ENCODE assay signal across 24 cellular contexts in genomic region chr6:1135726-1136414, GRCh38.
DNase-seq lines count a peak whose midpoint lies in the region; ATAC-seq and TF ChIP-seq lines count a peak whose summit lies in the region.
"Had no signal": no experiment of that assay in that cellular context is flagged by ENCODE, and none has a peak within 500 bp of the region (broad histone marks: within the 10 kb centered on the region; RNA-seq: fewer than 3 reads in every experiment).

No MANE protein-coding gene starts in this region.

- 89% methylated on average over 7 of the region's 7 CpGs for WGBS in mesenchymal stem cell

- H3K36me3 Mint-ChIP-seq in MCF 10A (ENCODE audit: insufficient read depth, unreplicated experiment), result no peaks in the 10 kb centered on the region
- no peaks in the 10 kb centered on the region for H3K36me3 Mint-ChIP-seq in natural killer cell treated with Interleukin-12 subunit alpha and Interleukin-12 subunit beta and Interleukin-15 and Interleukin-18, amount 100 ng/mL, for 72 hours
- H3K36me3 Mint-ChIP-seq: memory B cell; natural killer cell; stimulated activated effector memory CD8-positive, alpha-beta T cell treated with anti-CD3 and anti-CD28 coated beads, Interleukin-12 subunit alpha, Interleukin-12 subunit beta, amount 100 ng/mL, for 72 hours had no signal

- no peak overlapping the region for H2BK15ac ChIP-seq in mesenchymal stem cell (ENCODE audit: low read depth, poor library complexity, severe bottlenecking)

- H3K14ac ChIP-seq in mesenchymal stem cell (ENCODE audit: low read length in 2 of 2), result no peak overlapping the region

- H3K27me3 ChIP-seq in breast epithelium, result no peaks in the 10 kb centered on the region
- H3K27me3 ChIP-seq in mesenchymal stem cell (ENCODE audit: control insufficient read depth in 1 of 2, insufficient read depth in 1 of 2, low read length in 2 of 2), result no peaks in the 10 kb centered on the region
- H3K27me3 ChIP-seq: transverse colon had no signal

- H3K4me2 ChIP-seq in mesenchymal stem cell (ENCODE audit: low read length, poor library complexity, severe bottlenecking), result no peak overlapping the region
- H3K4me2 ChIP-seq: KMS-11 had no signal

- peak overlapping the region; percentile 74 for H3K27ac Mint-ChIP-seq in MCF 10A (ENCODE audit: low read depth, unreplicated experiment)
- no peak overlapping the region for H3K27ac Mint-ChIP-seq in natural killer cell treated with Interleukin-12 subunit alpha and Interleukin-12 subunit beta and Interleukin-15 and Interleukin-18, amount 100 ng/mL, for 72 hours
- H3K27ac Mint-ChIP-seq: activated CD4-positive, alpha-beta T cell treated with anti-CD3 and anti-CD28 coated beads, Interleukin-2, amount 10 ng/mL, durations not matched to agents 7 days and 5 days; memory B cell; natural killer cell; stimulated activated effector memory CD8-positive, alpha-beta T cell treated with anti-CD3 and anti-CD28 coated beads, Interleukin-12 subunit alpha, Interleukin-12 subunit beta, amount 100 ng/mL, for 72 hours had no signal

- intact Hi-C loops in MCF 10A (cut with micrococcal nuclease), result no loop called here
- intact Hi-C loops in breast epithelium (cut with DNase I; ENCODE audit: low total_unique reads), result no loop called here

- H3K18ac ChIP-seq in mesenchymal stem cell (ENCODE audit: low read depth in 1 of 2, low read length in 2 of 2), result no peak overlapping the region

- peaks cover 4% of the 10 kb centered on the region for H3K9me3 Mint-ChIP-seq in MCF 10A (ENCODE audit: unreplicated experiment)
- H3K9me3 Mint-ChIP-seq in natural killer cell treated with Interleukin-12 subunit alpha and Interleukin-12 subunit beta and Interleukin-15 and Interleukin-18, amount 100 ng/mL, for 72 hours, result no peaks in the 10 kb centered on the region
- H3K9me3 Mint-ChIP-seq: activated CD4-positive, alpha-beta T cell treated with anti-CD3 and anti-CD28 coated beads, Interleukin-2, amount 10 ng/mL, durations not matched to agents 7 days and 5 days had no signal

- peak overlapping the region; percentile 48 for H3K9ac ChIP-seq in mesenchymal stem cell (ENCODE audit: low read length)
- H3K9ac ChIP-seq: KMS-11 had no signal

- H2AK5ac ChIP-seq in mesenchymal stem cell (ENCODE audit: low read length, severe bottlenecking), result no peak overlapping the region

- H3K36me3 ChIP-seq in breast epithelium, result no peaks in the 10 kb centered on the region
- no peaks in the 10 kb centered on the region for H3K36me3 ChIP-seq in mesenchymal stem cell (ENCODE audit: control insufficient read depth in 1 of 2, insufficient read depth in 2 of 2, low read depth in 1 of 2, low read length in 2 of 2)
- H3K36me3 ChIP-seq: prostate gland, transverse colon had no signal

- H4K91ac ChIP-seq in mesenchymal stem cell (ENCODE audit: low read length), result no peak overlapping the region

- no peaks in the 10 kb centered on the region for H3K27me3 Mint-ChIP-seq in MCF 10A (ENCODE audit: insufficient read depth, unreplicated experiment)
- H3K27me3 Mint-ChIP-seq in natural killer cell treated with Interleukin-12 subunit alpha and Interleukin-12 subunit beta and Interleukin-15 and Interleukin-18, amount 100 ng/mL, for 72 hours, result peaks cover 8 to 44% of the 10 kb centered on the region in 2 donors

- H3K4ac ChIP-seq in mesenchymal stem cell (ENCODE audit: low read depth in 1 of 2, low read length in 2 of 2), result no peak overlapping the region

- CTCF ChIA-PET in MCF 10A (lab: Yijun Ruan, JAX), result interaction anchor here (0.6 to 1.3 kb wide), 2 partner anchors 27 to 1796 kb away, joined by 3 to 4 read pairs; no protein-coding TSS in a partner anchor

- no peak for ATAC-seq in natural killer cell treated with Interleukin-12 subunit alpha and Interleukin-12 subunit beta and Interleukin-15 and Interleukin-18, amount 100 ng/mL, for 72 hours
- no peak for ATAC-seq in GM18520 (IDR thresholded peaks at IDR 0.05; ENCODE audit: unreplicated experiment)
- ATAC-seq: GM12878; HCT116; natural killer cell; Panc1; SK-N-SH treated with all-trans-retinoic acid at 6 μM for 48 hours; stimulated activated effector memory CD8-positive, alpha-beta T cell treated with anti-CD3 and anti-CD28 coated beads, Interleukin-12 subunit alpha, Interleukin-12 subunit beta, amount 100 ng/mL, for 72 hours had no signal

- H3K27ac ChIP-seq in breast epithelium, result no peak overlapping the region
- H3K27ac ChIP-seq in mesenchymal stem cell (ENCODE audit: low read length, poor library complexity, severe bottlenecking), result no peak overlapping the region
- H3K27ac ChIP-seq in temporal lobe (ENCODE audit: low read depth, low read length), result peak overlapping the region; percentile 2
- H3K27ac ChIP-seq: KMS-11, prostate gland, transverse colon had no signal

- BruUV-seq in MCF 10A (replicated peaks; lab: Mats Ljungman, UMichigan), result no TSS peak

- no peak overlapping the region for H2AFZ ChIP-seq in mesenchymal stem cell (ENCODE audit: low read depth, low read length)

- H2BK5ac ChIP-seq in mesenchymal stem cell (ENCODE audit: low read depth, low read length, poor library complexity, severe bottlenecking), result no peak overlapping the region

- H4K8ac ChIP-seq in mesenchymal stem cell (ENCODE audit: low read length), result no peak overlapping the region

- H3K9me3 ChIP-seq in breast epithelium (peaks cover 0 to 11% of the 10 kb centered on the region in 2 donors), mesenchymal stem cell (ENCODE audit: control insufficient read depth, low read length) (peaks cover 13% of the 10 kb centered on the region)
- H3K9me3 ChIP-seq: prostate gland had no signal

- TF ChIP-seq CTCF in MCF 10A (IDR thresholded peaks at IDR 0.05; ENCODE audit: unreplicated experiment) (no peak), breast epithelium (IDR thresholded peaks at IDR 0.05) (no peak), epithelial cell of proximal tubule (conservative IDR thresholded peaks at IDR 0.05; ENCODE audit: low read depth, low read length) (no peak)

- no peak overlapping the region for H2BK12ac ChIP-seq in mesenchymal stem cell (ENCODE audit: low read length in 2 of 2)

- H3K4me1 ChIP-seq in breast epithelium (no peaks in the 10 kb centered on the region), mesenchymal stem cell (ENCODE audit: control insufficient read depth, insufficient read depth, low read depth, low read length) (no peaks in the 10 kb centered on the region)
- H3K4me1 ChIP-seq: prostate gland, transverse colon had no signal

- POLR2A ChIA-PET in MCF 10A (lab: Yijun Ruan, JAX), result interaction anchor here (0.5 to 5.6 kb wide), 18 partner anchors 12 to 199 kb away, joined by 3 to 43 read pairs (median 4); partner anchors contain the start of gene FOXQ1

- H2BK120ac ChIP-seq in mesenchymal stem cell (ENCODE audit: low read depth, low read length), result no peak overlapping the region

- no peak overlapping the region for H3K4me3 ChIP-seq in breast epithelium
- H3K4me3 ChIP-seq in epithelial cell of proximal tubule (ENCODE audit: low read depth, low read length), result peak overlapping the region; percentile 11
- H3K4me3 ChIP-seq in mesenchymal stem cell (ENCODE audit: insufficient read depth in 1 of 2, low read depth in 1 of 2, low read length in 2 of 2), result peak overlapping the region in 1 of 2 experiments; percentile 25
- H3K4me3 ChIP-seq: GM12878, prostate gland, transverse colon had no signal

- no peaks in the 10 kb centered on the region for H3K79me1 ChIP-seq in mesenchymal stem cell (replicated peaks; ENCODE audit: low read length, poor library complexity, severe bottlenecking)

- H3K4me1 Mint-ChIP-seq in MCF 10A (ENCODE audit: insufficient read depth, unreplicated experiment), result peaks cover 29% of the 10 kb centered on the region
- H3K4me1 Mint-ChIP-seq in natural killer cell treated with Interleukin-12 subunit alpha and Interleukin-12 subunit beta and Interleukin-15 and Interleukin-18, amount 100 ng/mL, for 72 hours (ENCODE audit: low read depth in 2 of 2), result no peaks in the 10 kb centered on the region
- H3K4me1 Mint-ChIP-seq: activated CD4-positive, alpha-beta T cell treated with anti-CD3 and anti-CD28 coated beads, Interleukin-2, amount 10 ng/mL, durations not matched to agents 7 days and 5 days; memory B cell; natural killer cell; stimulated activated effector memory CD8-positive, alpha-beta T cell treated with anti-CD3 and anti-CD28 coated beads, Interleukin-12 subunit alpha, Interleukin-12 subunit beta, amount 100 ng/mL, for 72 hours had no signal

- peak; percentile 38 for DNase-seq in MCF 10A (ENCODE audit: unreplicated experiment)
- DNase-seq in breast epithelium (ENCODE audit: low spot score in 2 of 2), result no peak
- DNase-seq in epithelial cell of proximal tubule (ENCODE audit: low read depth), result peak; percentile 50
- DNase-seq in mesenchymal stem cell, result no peak
- DNase-seq in NCI-H1417 treated with DMSO at 0.1 percent for 48 hours (lab: John Stamatoyannopoulos, UW), result no peak
- DNase-seq in natural killer cell treated with Interleukin-12 subunit alpha and Interleukin-12 subunit beta and Interleukin-15 and Interleukin-18, amount 100 ng/mL, for 72 hours (ENCODE audit: low spot score), result no peak
- DNase-seq: 8988T; activated CD4-positive, alpha-beta T cell treated with anti-CD3 and anti-CD28 coated beads, Interleukin-2, amount 10 ng/mL, durations not matched to agents 7 days and 5 days; activated CD8-positive, alpha-beta memory T cell treated with anti-CD3 and anti-CD28 coated beads, Interleukin-2, amount 50 U/mL, for 48 hours; activated naive CD4-positive, alpha-beta T cell treated with Interleukin-2 at 50 U/mL for 16 hours; natural killer cell; NCI-H146; NCI-H774; transverse colon had no signal

- H3K23ac ChIP-seq in mesenchymal stem cell (ENCODE audit: low read length in 2 of 2), result no peak overlapping the region

- no peak for TF ChIP-seq POLR2A in breast epithelium (IDR thresholded peaks at IDR 0.05)

- H3K4me3 Mint-ChIP-seq in MCF 10A (ENCODE audit: unreplicated experiment), result peak overlapping the region; percentile 52
- no peak overlapping the region for H3K4me3 Mint-ChIP-seq in natural killer cell treated with Interleukin-12 subunit alpha and Interleukin-12 subunit beta and Interleukin-15 and Interleukin-18, amount 100 ng/mL, for 72 hours
- H3K4me3 Mint-ChIP-seq: activated CD4-positive, alpha-beta T cell treated with anti-CD3 and anti-CD28 coated beads, Interleukin-2, amount 10 ng/mL, durations not matched to agents 7 days and 5 days; memory B cell; natural killer cell; stimulated activated effector memory CD8-positive, alpha-beta T cell treated with anti-CD3 and anti-CD28 coated beads, Interleukin-12 subunit alpha, Interleukin-12 subunit beta, amount 100 ng/mL, for 72 hours had no signal

Comparison
In these comparisons a context has a peak if more than half of its experiments do, and no peak if none do; other contexts are left out.
1. DNase-seq: peak in MCF 10A (single experiment) and epithelial cell of proximal tubule (single experiment); none in breast epithelium (0 of 2), mesenchymal stem cell (single experiment), NCI-H1417 treated with DMSO at 0.1 percent for 48 hours (single experiment) and natural killer cell treated with Interleukin-12 subunit alpha and Interleukin-12 subunit beta and Interleukin-15 and Interleukin-18, amount 100 ng/mL, for 72 hours (single experiment).